Comparison of ENCODE assay signal across 11 cellular contexts in genomic region chr16:58727796-58728568, GRCh38.
"Had no signal": no experiment of that assay in that cellular context is flagged by ENCODE, and none has a peak within 500 bp of the region (broad histone marks: within the 10 kb centered on the region; RNA-seq: fewer than 3 reads in every experiment).

No MANE protein-coding gene starts in this region.

- H3K9me3 Mint-ChIP-seq: activated CD4-positive, alpha-beta T cell treated with anti-CD3 and anti-CD28 coated beads, Interleukin-2, amount 10 ng/mL, durations not matched to agents 7 days and 5 days; activated naive CD4-positive, alpha-beta T cell treated with anti-CD3 and anti-CD28 coated beads, Interleukin-2, amount 10 ng/mL, durations not matched to agents 7 days and 5 days; activated T-helper 2 cell treated with anti-CD3 and anti-CD28 coated beads, Interferon-gamma antibody, Interleukin-2, Interleukin-4, amounts not matched to agents 10 μg/mL and 5 μg/mL and 100 μg/mL, durations not matched to agents 14 hours and 24 hours and 36 hours; effector memory CD8-positive, alpha-beta T cell; stimulated activated naive B cell treated with anti-CD40 and anti-IgM and Interleukin-4, amounts not matched to agents 10 μg/mL and 1 μg/mL and 100 μg/mL, for 72 hours; type B pancreatic cell had no signal

- H3K27ac Mint-ChIP-seq: activated CD4-positive, alpha-beta T cell treated with anti-CD3 and anti-CD28 coated beads, Interleukin-2, amount 10 ng/mL, durations not matched to agents 7 days and 5 days; activated naive CD4-positive, alpha-beta T cell treated with anti-CD3 and anti-CD28 coated beads, Interleukin-2, amount 10 ng/mL, durations not matched to agents 7 days and 5 days; stimulated activated naive B cell treated with anti-CD40 and anti-IgM and Interleukin-4, amounts not matched to agents 10 μg/mL and 1 μg/mL and 100 μg/mL, for 72 hours; type B pancreatic cell had no signal

- H3K4me3 ChIP-seq: body of pancreas, smooth muscle cell had no signal

- DNase-seq: activated CD4-positive, alpha-beta T cell treated with anti-CD3 and anti-CD28 coated beads, Interleukin-2, amount 10 ng/mL, durations not matched to agents 7 days and 5 days; activated CD4-positive, CD25-positive, alpha-beta regulatory T cell; activated CD8-positive, alpha-beta memory T cell treated with anti-CD3 and anti-CD28 coated beads for 24 hours; activated naive CD4-positive, alpha-beta T cell treated with anti-CD3 and anti-CD28 coated beads, Interleukin-2, amount 10 ng/mL, durations not matched to agents 7 days and 5 days; body of pancreas; effector memory CD8-positive, alpha-beta T cell; stimulated activated naive B cell treated with anti-CD40 and anti-IgM and Interleukin-4, amounts not matched to agents 10 μg/mL and 1 μg/mL and 100 μg/mL, for 72 hours had no signal

- H3K9me3 ChIP-seq: body of pancreas had no signal

- ATAC-seq: body of pancreas; effector memory CD8-positive, alpha-beta T cell; stimulated activated naive B cell treated with anti-CD40 and anti-IgM and Interleukin-4, amounts not matched to agents 10 μg/mL and 1 μg/mL and 100 μg/mL, for 72 hours had no signal

- H3K4me3 Mint-ChIP-seq: activated CD4-positive, alpha-beta T cell treated with anti-CD3 and anti-CD28 coated beads, Interleukin-2, amount 10 ng/mL, durations not matched to agents 7 days and 5 days; activated naive CD4-positive, alpha-beta T cell treated with anti-CD3 and anti-CD28 coated beads, Interleukin-2, amount 10 ng/mL, durations not matched to agents 7 days and 5 days; effector memory CD8-positive, alpha-beta T cell; stimulated activated naive B cell treated with anti-CD40 and anti-IgM and Interleukin-4, amounts not matched to agents 10 μg/mL and 1 μg/mL and 100 μg/mL, for 72 hours; type B pancreatic cell had no signal

- H3K27ac ChIP-seq: body of pancreas, epithelial cell of prostate had no signal

- H3K27me3 ChIP-seq: body of pancreas had no signal

- H3K4me2 ChIP-seq: smooth muscle cell had no signal

- H3K27me3 Mint-ChIP-seq: activated CD4-positive, alpha-beta T cell treated with anti-CD3 and anti-CD28 coated beads, Interleukin-2, amount 10 ng/mL, durations not matched to agents 7 days and 5 days; activated naive CD4-positive, alpha-beta T cell treated with anti-CD3 and anti-CD28 coated beads, Interleukin-2, amount 10 ng/mL, durations not matched to agents 7 days and 5 days; effector memory CD8-positive, alpha-beta T cell; stimulated activated naive B cell treated with anti-CD40 and anti-IgM and Interleukin-4, amounts not matched to agents 10 μg/mL and 1 μg/mL and 100 μg/mL, for 72 hours; type B pancreatic cell had no signal
